In the genomic region with DNA sequence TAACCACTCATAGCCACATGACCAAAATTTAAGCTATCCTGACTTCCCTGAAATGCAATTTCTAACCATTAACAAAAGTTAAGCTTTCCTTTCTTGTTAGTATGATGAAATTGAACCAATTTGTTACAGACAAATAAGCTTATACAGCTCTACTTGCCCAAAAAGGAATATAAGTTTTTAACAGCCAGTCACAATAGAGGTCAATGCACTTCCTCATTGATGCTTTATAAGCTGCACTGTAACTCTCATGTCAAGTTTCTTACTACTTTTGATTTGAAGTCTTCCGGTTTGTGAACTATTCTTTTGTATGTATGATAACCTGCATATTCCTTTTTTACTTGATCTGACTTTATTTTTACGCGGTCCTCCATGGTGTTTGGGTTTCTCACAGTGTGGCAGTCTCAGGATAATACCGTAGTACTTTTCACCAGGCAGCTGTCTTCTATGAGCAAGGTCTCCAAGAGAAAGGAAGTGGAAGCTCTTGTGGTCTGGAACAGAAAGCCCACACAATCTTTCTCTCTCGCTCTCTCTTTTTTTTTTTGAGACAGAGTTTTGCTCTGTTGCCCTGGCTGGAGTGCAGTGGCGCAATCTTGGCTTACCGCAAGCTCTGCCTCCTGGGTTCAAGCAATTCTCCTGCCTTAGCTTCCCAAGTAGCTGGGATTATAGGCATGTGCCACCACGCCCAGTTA, we compare ENCODE assay signal across 8 cellular contexts.
DNase-seq lines count a peak whose midpoint lies in the region; ATAC-seq, FAIRE-seq and TF ChIP-seq lines count a peak whose summit lies in the region.

No MANE protein-coding gene starts in this region.

- TF ChIP-seq POLR2A in NB4 (IDR thresholded peaks at IDR 0.05; ENCODE audit: extremely low read depth, insufficient read length), result peak; percentile 17
- no peak for TF ChIP-seq POLR2A in GM12878 (IDR thresholded peaks at IDR 0.05; ENCODE audit: low read depth, low read length)

- SMC1A ChIA-PET in GM12878 (lab: Charles Lee; ENCODE audit: uncharacterized antibody, unreplicated experiment), result interaction anchor here (1.1 to 1.3 kb wide), 2 partner anchors 58 to 70 kb away, joined by 3 to 4 read pairs; no protein-coding TSS in a partner anchor

- no peak overlapping the region for H2AFZ ChIP-seq in GM12878 (ENCODE audit: control insufficient read depth, low read depth, low read length)

- no peaks in the 10 kb centered on the region for H3K79me2 ChIP-seq in GM12878 (ENCODE audit: control insufficient read depth, insufficient read depth, low read length)

- TF ChIP-seq CTCF in NB4 (IDR thresholded peaks at IDR 0.05; ENCODE audit: low read depth, low read length) (no peak), GM12878 (IDR thresholded peaks at IDR 0.05 in 2 of 3, conservative IDR thresholded peaks at IDR 0.05 in 1 of 3; ENCODE audit: control insufficient read depth in 2 of 3, extremely low read depth in 1 of 3, insufficient read depth in 1 of 3, low read depth in 3 of 3, low read length in 3 of 3) (no peak)

- in situ Hi-C loops in GM12878 (cut with MboI), result no loop called here

- 6% methylated on average over 7 of the region's 8 CpGs for WGBS in GM12878 (ENCODE audit: insufficient coverage, insufficient replicate concordance, low lambda C conversion rate, missing lambda C conversion rate)

- no peaks in the 10 kb centered on the region for H4K20me1 ChIP-seq in GM12878 (ENCODE audit: control insufficient read depth, insufficient read depth)

- no peaks in the 10 kb centered on the region for H3K36me3 ChIP-seq in GM12878 (ENCODE audit: control insufficient read depth in 2 of 2, insufficient read depth in 2 of 2, low read length in 1 of 2)

- H3K4me3 ChIP-seq in NB4 (ENCODE audit: low read depth, low read length), result peak overlapping the region; percentile 46
- H3K4me3 ChIP-seq in GM12878, result no peak overlapping the region

- TF ChIP-seq RAD21 in GM12878 (IDR thresholded peaks at IDR 0.05; ENCODE audit: insufficient read depth, low read depth, low read length), result no peak

- BruUV-seq in GM12878 (replicated peaks; lab: Mats Ljungman, UMichigan), result no TSS peak

- H3K4me2 ChIP-seq in GM12878 (ENCODE audit: control insufficient read depth, insufficient read depth), result no peak overlapping the region

- RAD21 ChIA-PET in GM12878 (lab: Charles Lee; ENCODE audit: unreplicated experiment), result interaction anchor here (0.8 kb wide), 1 partner anchor 71 kb away, joined by 4 read pairs; no protein-coding TSS in a partner anchor

- no peak overlapping the region for H3K9ac ChIP-seq in GM12878 (ENCODE audit: control insufficient read depth, insufficient read depth, low read length)

- intact Hi-C loops in GM12878 (cut with micrococcal nuclease; ENCODE audit: unreplicated experiment), result no loop called here

- POLR2A ChIA-PET in GM12878 (lab: Charles Lee), result no interaction called here

- no peak for TF ChIP-seq EP300 in GM12878 (IDR thresholded peaks at IDR 0.05; ENCODE audit: borderline replicate concordance in 1 of 2, control insufficient read depth in 1 of 2, low read depth in 2 of 2, low read length in 2 of 2)

- H3K27me3 ChIP-seq in GM12878 (replicated peaks in 1 of 2; ENCODE audit: control insufficient read depth in 2 of 2, insufficient read depth in 2 of 2, low read length in 1 of 2), result peaks cover 0 to 2% of the 10 kb centered on the region in 2 experiments; a peak in 2 of 4 replicates

- no peaks in the 10 kb centered on the region for H3K4me1 ChIP-seq in GM12878 (ENCODE audit: control insufficient read depth, insufficient read depth, low read length)

- FAIRE-seq in GM12878 (lab: Jason Lieb, UNC), result no peak
- no peak for FAIRE-seq in RCC 7860 (lab: Jason Lieb, UNC)

- no peak overlapping the region for H3K27ac ChIP-seq in GM12878 (ENCODE audit: control insufficient read depth, insufficient read depth)

- CTCF ChIA-PET in GM12878 (lab: Yijun Ruan, JAX), result interaction anchor here (0.6 kb wide), 1 partner anchor 47 kb away, joined by 3 read pairs; no protein-coding TSS in a partner anchor

- DNase-seq in NB4 (ENCODE audit: low read depth) (peak; percentile 89), GM12878 (ENCODE audit: low read depth, low spot score) (no peak), NCI-H345 (lab: John Stamatoyannopoulos, UW) (no peak), 8988T (no peak), RCC 7860 (ENCODE audit: low spot score) (no peak), NCI-H2107 treated with DMSO at 0.1 percent for 48 hours (lab: John Stamatoyannopoulos, UW; ENCODE audit: unreplicated experiment) (no peak)

- peaks cover 1% of the 10 kb centered on the region; the same call in 1 of the 3 replicates for H3K9me3 ChIP-seq in GM12878 (replicated peaks; ENCODE audit: control insufficient read depth, insufficient read depth, low read length)

- ATAC-seq in GM18511 (IDR thresholded peaks at IDR 0.05; ENCODE audit: unreplicated experiment) (peak; percentile 89), HG02610 (IDR thresholded peaks at IDR 0.05; ENCODE audit: unreplicated experiment) (peak; percentile 72), GM12878 (peak; percentile 73)

TF ChIP-seq in GM12878, 131 proteins besides CTCF, POLR2A, EP300 and RAD21:
- TF ChIP-seq ZNF384 (IDR thresholded peaks at IDR 0.05; ENCODE audit: borderline replicate concordance, low read depth, low read length) (peak; percentile 19; the same call in 1 of the 2 replicates), SPI1 (IDR thresholded peaks at IDR 0.05; ENCODE audit: borderline replicate concordance, insufficient read depth, low read depth, low read length) (peak; percentile 61; the same call in 1 of the 2 replicates), ATF7 (IDR thresholded peaks at IDR 0.05; ENCODE audit: low read depth) (0 out of 2 replicates have a peak, but pooled peaks have one; percentile 21), SIX5 (IDR thresholded peaks at IDR 0.05; ENCODE audit: low read depth, low read length, severe bottlenecking) (no peak), RUNX3 (IDR thresholded peaks at IDR 0.05; ENCODE audit: low read length) (peak; percentile 39; the same call in 1 of the 2 replicates), IKZF2 (IDR thresholded peaks at IDR 0.05) (peak in 1 of 2 experiments; percentile 35; a peak in 1 of 4 replicates), NR2F1 (conservative IDR thresholded peaks at IDR 0.05) (peak; percentile 28; the same call in 1 of the 2 replicates), SUZ12 (IDR thresholded peaks at IDR 0.05; ENCODE audit: unreplicated experiment) (no peak), SKIL (IDR thresholded peaks at IDR 0.05; ENCODE audit: low read depth, poor library complexity, severe bottlenecking) (no peak), IRF3 (IDR thresholded peaks at IDR 0.05) (no peak), ZNF274 (IDR thresholded peaks at IDR 0.05; ENCODE audit: insufficient read depth, insufficient read length) (no peak)
- TF ChIP-seq, protein P1, sequence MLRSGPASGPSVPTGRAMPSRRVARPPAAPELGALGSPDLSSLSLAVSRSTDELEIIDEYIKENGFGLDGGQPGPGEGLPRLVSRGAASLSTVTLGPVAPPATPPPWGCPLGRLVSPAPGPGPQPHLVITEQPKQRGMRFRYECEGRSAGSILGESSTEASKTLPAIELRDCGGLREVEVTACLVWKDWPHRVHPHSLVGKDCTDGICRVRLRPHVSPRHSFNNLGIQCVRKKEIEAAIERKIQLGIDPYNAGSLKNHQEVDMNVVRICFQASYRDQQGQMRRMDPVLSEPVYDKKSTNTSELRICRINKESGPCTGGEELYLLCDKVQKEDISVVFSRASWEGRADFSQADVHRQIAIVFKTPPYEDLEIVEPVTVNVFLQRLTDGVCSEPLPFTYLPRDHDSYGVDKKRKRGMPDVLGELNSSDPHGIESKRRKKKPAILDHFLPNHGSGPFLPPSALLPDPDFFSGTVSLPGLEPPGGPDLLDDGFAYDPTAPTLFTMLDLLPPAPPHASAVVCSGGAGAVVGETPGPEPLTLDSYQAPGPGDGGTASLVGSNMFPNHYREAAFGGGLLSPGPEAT (IDR thresholded peaks at IDR 0.05; ENCODE audit: low read depth), result no peak
